In genomic region chr11:1924121-1924520, GRCh38 we compare ENCODE assay signal across 30 cellular contexts. TPM values are rescaled to one million over a fixed set of nuclear protein-coding genes. Genes with fewer than 3 reads are reported as not detected.
DNase-seq lines count a peak whose midpoint lies in the region; ATAC-seq, FAIRE-seq and TF ChIP-seq lines count a peak whose summit lies in the region.
"Had no signal": no experiment of that assay in that cellular context is flagged by ENCODE, and none has a peak within 500 bp of the region (broad histone marks: within the 10 kb centered on the region; RNA-seq: fewer than 3 reads in every experiment).

No MANE protein-coding gene starts in this region.

- no peaks in the 10 kb centered on the region for H4K20me1 ChIP-seq in smooth muscle cell (ENCODE audit: low read depth)

- no peak for DNase-seq in activated naive CD8-positive, alpha-beta T cell treated with anti-CD3 and anti-CD28 coated beads for 36 hours
- DNase-seq in activated naive CD8-positive, alpha-beta T cell treated with anti-CD3 and anti-CD28 coated beads, Interleukin-2, amount 50 U/mL, for 24 hours = no peak
- DNase-seq in bronchial epithelial cell (ENCODE audit: low read depth) = peak; percentile 29
- peak; percentile 7 for DNase-seq in kidney glomerular epithelial cell (lab: John Stamatoyannopoulos, UW)
- peak; percentile 32 to 45 for DNase-seq in thyroid gland
- no peak for DNase-seq in GM19238 (ENCODE audit: insufficient read length, low spot score)
- DNase-seq in HAP-1 (ENCODE audit: low spot score in 2 of 2) = no peak
- DNase-seq in smooth muscle cell (lab: John Stamatoyannopoulos, UW; ENCODE audit: unreplicated experiment) = no peak
- DNase-seq: activated CD4-positive, alpha-beta memory T cell treated with anti-CD3 and anti-CD28 coated beads for 36 hours; activated gamma-delta T cell; cortex of kidney; GF-D8; HFFc6; immature natural killer cell; KG1; mesendoderm; MV-4-11; naive B cell; NCI-H1694 treated with DMSO at 0.1 percent for 48 hours; NCI-H526; stimulated activated CD4-positive, alpha-beta T cell treated with anti-CD3 and anti-CD28 coated beads, Interleukin-2, amount 100 ng/mL, for 24 hours; T-helper 9 cell; testis had no signal

- TF ChIP-seq POLR2A in thyroid gland (IDR thresholded peaks at IDR 0.05) = no peak

- 36 to 47% methylated on average over 13 to 15 of the region's 15 CpGs for WGBS in thyroid gland, 2 donors
- WGBS in smooth muscle cell (ENCODE audit: low lambda C conversion rate) = 90% methylated on average over 15 of the region's 15 CpGs

- H3K27ac ChIP-seq in thyroid gland (no peak overlapping the region), smooth muscle cell (ENCODE audit: low read depth) (no peak overlapping the region)
- H3K27ac ChIP-seq: pancreas had no signal

- no peak for ATAC-seq in activated naive CD8-positive, alpha-beta T cell treated with anti-CD3 and anti-CD28 coated beads, Interleukin-2, amount 50 U/mL, for 24 hours
- ATAC-seq: SK-N-SH treated with all-trans-retinoic acid at 6 μM for 48 hours; stimulated activated effector memory CD8-positive, alpha-beta T cell treated with anti-CD3 and anti-CD28 coated beads, Interleukin-12 subunit alpha, Interleukin-12 subunit beta, amount 100 ng/mL, for 72 hours; WTC11 had no signal

- peak overlapping the region; percentile 5 for H3K4me3 Mint-ChIP-seq in activated naive CD8-positive, alpha-beta T cell treated with anti-CD3 and anti-CD28 coated beads for 36 hours
- no peak overlapping the region for H3K4me3 Mint-ChIP-seq in activated naive CD8-positive, alpha-beta T cell treated with anti-CD3 and anti-CD28 coated beads, Interleukin-2, amount 50 U/mL, for 24 hours
- H3K4me3 Mint-ChIP-seq: activated CD4-positive, alpha-beta memory T cell treated with anti-CD3 and anti-CD28 coated beads for 36 hours; HFFc6; naive B cell; stimulated activated effector memory CD8-positive, alpha-beta T cell treated with anti-CD3 and anti-CD28 coated beads, Interleukin-12 subunit alpha, Interleukin-12 subunit beta, amount 100 ng/mL, for 72 hours; WTC11 had no signal

- no peak overlapping the region for H2AFZ ChIP-seq in smooth muscle cell (ENCODE audit: low read depth)

- no peaks in the 10 kb centered on the region for H3K9me3 Mint-ChIP-seq in activated naive CD8-positive, alpha-beta T cell treated with anti-CD3 and anti-CD28 coated beads for 36 hours
- no peaks in the 10 kb centered on the region for H3K9me3 Mint-ChIP-seq in activated naive CD8-positive, alpha-beta T cell treated with anti-CD3 and anti-CD28 coated beads, Interleukin-2, amount 50 U/mL, for 24 hours
- H3K9me3 Mint-ChIP-seq: activated CD4-positive, alpha-beta memory T cell treated with anti-CD3 and anti-CD28 coated beads for 36 hours; HFFc6; immature natural killer cell; naive B cell; stimulated activated effector memory CD8-positive, alpha-beta T cell treated with anti-CD3 and anti-CD28 coated beads, Interleukin-12 subunit alpha, Interleukin-12 subunit beta, amount 100 ng/mL, for 72 hours; WTC11 had no signal

- H3K79me2 ChIP-seq in smooth muscle cell (ENCODE audit: low read depth) = no peaks in the 10 kb centered on the region

- no peak overlapping the region for H3K27ac Mint-ChIP-seq in activated naive CD8-positive, alpha-beta T cell treated with anti-CD3 and anti-CD28 coated beads for 36 hours
- H3K27ac Mint-ChIP-seq in activated naive CD8-positive, alpha-beta T cell treated with anti-CD3 and anti-CD28 coated beads, Interleukin-2, amount 50 U/mL, for 24 hours = no peak overlapping the region
- H3K27ac Mint-ChIP-seq: activated CD4-positive, alpha-beta memory T cell treated with anti-CD3 and anti-CD28 coated beads for 36 hours; HFFc6; stimulated activated effector memory CD8-positive, alpha-beta T cell treated with anti-CD3 and anti-CD28 coated beads, Interleukin-12 subunit alpha, Interleukin-12 subunit beta, amount 100 ng/mL, for 72 hours; WTC11 had no signal

- H3K9ac ChIP-seq in smooth muscle cell (ENCODE audit: low read depth) = no peak overlapping the region

- H3K9me3 ChIP-seq in thyroid gland (no peaks in the 10 kb centered on the region), HAP-1 (no peaks in the 10 kb centered on the region), smooth muscle cell (replicated peaks; ENCODE audit: low read depth) (no peaks in the 10 kb centered on the region)
- H3K9me3 ChIP-seq: pancreas, testis had no signal

- FAIRE-seq in bronchial epithelial cell (lab: Jason Lieb, UNC) = no peak
- FAIRE-seq: pancreas, RCC 7860 had no signal

- H3K36me3 Mint-ChIP-seq in activated naive CD8-positive, alpha-beta T cell treated with anti-CD3 and anti-CD28 coated beads for 36 hours = no peaks in the 10 kb centered on the region
- H3K36me3 Mint-ChIP-seq in activated naive CD8-positive, alpha-beta T cell treated with anti-CD3 and anti-CD28 coated beads, Interleukin-2, amount 50 U/mL, for 24 hours (ENCODE audit: low read depth) = no peaks in the 10 kb centered on the region
- H3K36me3 Mint-ChIP-seq: activated CD4-positive, alpha-beta memory T cell treated with anti-CD3 and anti-CD28 coated beads for 36 hours; immature natural killer cell; naive B cell; WTC11 had no signal

- H3K27me3 ChIP-seq in bronchial epithelial cell (ENCODE audit: control insufficient read depth, insufficient read depth, low read length) (no peaks in the 10 kb centered on the region), thyroid gland (no peaks in the 10 kb centered on the region), HAP-1 (ENCODE audit: low read depth) (no peaks in the 10 kb centered on the region), smooth muscle cell (ENCODE audit: low read depth) (no peaks in the 10 kb centered on the region)
- H3K27me3 ChIP-seq: pancreas, testis had no signal

- intact Hi-C loops in thyroid gland (cut with DNase I) = no loop called here

- H3K4me3 ChIP-seq in bronchial epithelial cell (ENCODE audit: low read depth, low read length) (no peak overlapping the region), thyroid gland (replicated peaks in 1 of 3) (no peak overlapping the region), HAP-1 (no peak overlapping the region), smooth muscle cell (no peak overlapping the region)
- H3K4me3 ChIP-seq: pancreas, testis had no signal

- no peaks in the 10 kb centered on the region for H3F3A ChIP-seq in smooth muscle cell (ENCODE audit: low read depth)

- TF ChIP-seq CTCF in bronchial epithelial cell (IDR thresholded peaks at IDR 0.05; ENCODE audit: insufficient read depth, low read length, severe bottlenecking) (no peak), thyroid gland (IDR thresholded peaks at IDR 0.05) (no peak), smooth muscle cell (IDR thresholded peaks at IDR 0.05; ENCODE audit: borderline replicate concordance, insufficient read depth, poor library complexity, severe bottlenecking) (no peak)

- no peaks in the 10 kb centered on the region for H3K36me3 ChIP-seq in bronchial epithelial cell (ENCODE audit: control insufficient read depth, insufficient read depth, low read length)
- no peaks in the 10 kb centered on the region for H3K36me3 ChIP-seq in thyroid gland
- H3K36me3 ChIP-seq in HAP-1 (replicated peaks) = no peaks in the 10 kb centered on the region
- no peaks in the 10 kb centered on the region for H3K36me3 ChIP-seq in smooth muscle cell (ENCODE audit: low read depth)
- H3K36me3 ChIP-seq: pancreas had no signal

- in situ Hi-C loops in HAP-1 (cut with MboI; ENCODE audit: low sequenced_read_pairs) = no loop called here

- H3K27me3 Mint-ChIP-seq in activated naive CD8-positive, alpha-beta T cell treated with anti-CD3 and anti-CD28 coated beads for 36 hours = peaks cover 3% of the 10 kb centered on the region
- peaks cover 6% of the 10 kb centered on the region for H3K27me3 Mint-ChIP-seq in activated naive CD8-positive, alpha-beta T cell treated with anti-CD3 and anti-CD28 coated beads, Interleukin-2, amount 50 U/mL, for 24 hours

- H3K4me1 ChIP-seq in thyroid gland = peaks cover 6 to 10% of the 10 kb centered on the region in 2 donors
- H3K4me1 ChIP-seq in HAP-1 = no peaks in the 10 kb centered on the region
- peaks cover 7% of the 10 kb centered on the region for H3K4me1 ChIP-seq in smooth muscle cell (ENCODE audit: low read depth)
- H3K4me1 ChIP-seq: pancreas had no signal

- H3K4me1 Mint-ChIP-seq in activated naive CD8-positive, alpha-beta T cell treated with anti-CD3 and anti-CD28 coated beads for 36 hours = no peaks in the 10 kb centered on the region
- H3K4me1 Mint-ChIP-seq in activated naive CD8-positive, alpha-beta T cell treated with anti-CD3 and anti-CD28 coated beads, Interleukin-2, amount 50 U/mL, for 24 hours = no peaks in the 10 kb centered on the region
- H3K4me1 Mint-ChIP-seq: WTC11 had no signal

- H3K4me2 ChIP-seq in smooth muscle cell = no peak overlapping the region

RNA-seq across cellular contexts. Expression of gene TNNT3, which starts 4.6 kb away (rescaled TPM):
- under 1 TPM; 0.50 to 0.54 TPM for total RNA-seq in activated naive CD8-positive, alpha-beta T cell treated with anti-CD3 and anti-CD28 coated beads for 36 hours
- total RNA-seq in bronchial epithelial cell = not detected in 2 replicates
- 1 to 10 TPM in 3 of 4 donors, not detected in 1; 1.7 to 4.1 (median 2.6) TPM for total RNA-seq in thyroid gland
- 1.9 TPM in 1 of 2 replicates, not detected in the other for total RNA-seq in smooth muscle cell
- 0.97 and 4.7 TPM in 2 replicates for polyA plus RNA-seq in smooth muscle cell
- total RNA-seq: A172, HFFc6, HT-29, WTC11 had no signal
- polyA plus RNA-seq: immature natural killer cell had no signal

RNA-seq across cellular contexts. Expression of gene MRPL23, which starts 23.0 kb away (rescaled TPM):
- 100 to 1,000 TPM; 148 to 151 TPM for total RNA-seq in activated naive CD8-positive, alpha-beta T cell treated with anti-CD3 and anti-CD28 coated beads for 36 hours
- total RNA-seq in bronchial epithelial cell (97.7 and 125 TPM in 2 replicates), thyroid gland (100 to 1,000 TPM in 3 of 4 donors, 10 to 100 TPM in 1; 86.9 to 241 (median 159) TPM), smooth muscle cell (27.7 and 51.6 TPM in 2 replicates)
- polyA plus RNA-seq in smooth muscle cell = 28.9 and 38.8 TPM in 2 replicates

RNA-seq across cellular contexts. Expression of gene PRR33, which starts 32.4 kb away (rescaled TPM):
- under 1 TPM; 0.20 to 0.31 TPM for total RNA-seq in activated naive CD8-positive, alpha-beta T cell treated with anti-CD3 and anti-CD28 coated beads for 36 hours
- total RNA-seq in bronchial epithelial cell = not detected in 2 replicates
- not detected for total RNA-seq in thyroid gland
- not detected in 2 replicates for total RNA-seq in smooth muscle cell
- not detected in 2 replicates for polyA plus RNA-seq in smooth muscle cell
- total RNA-seq: A172, HFFc6, HT-29, pancreas, WTC11 had no signal
- polyA plus RNA-seq: pancreas had no signal

Comparison
In these comparisons a context has a peak if more than half of its experiments do, and no peak if none do; other contexts are left out.
1. DNase-seq: peak in bronchial epithelial cell (single experiment), kidney glomerular epithelial cell (single experiment) and thyroid gland (2 of 2); none in activated naive CD8-positive, alpha-beta T cell treated with anti-CD3 and anti-CD28 coated beads for 36 hours (single experiment), activated naive CD8-positive, alpha-beta T cell treated with anti-CD3 and anti-CD28 coated beads, Interleukin-2, amount 50 U/mL, for 24 hours (single experiment), GM19238 (single experiment), HAP-1 (0 of 2) and smooth muscle cell (single experiment).